In the genomic region with DNA sequence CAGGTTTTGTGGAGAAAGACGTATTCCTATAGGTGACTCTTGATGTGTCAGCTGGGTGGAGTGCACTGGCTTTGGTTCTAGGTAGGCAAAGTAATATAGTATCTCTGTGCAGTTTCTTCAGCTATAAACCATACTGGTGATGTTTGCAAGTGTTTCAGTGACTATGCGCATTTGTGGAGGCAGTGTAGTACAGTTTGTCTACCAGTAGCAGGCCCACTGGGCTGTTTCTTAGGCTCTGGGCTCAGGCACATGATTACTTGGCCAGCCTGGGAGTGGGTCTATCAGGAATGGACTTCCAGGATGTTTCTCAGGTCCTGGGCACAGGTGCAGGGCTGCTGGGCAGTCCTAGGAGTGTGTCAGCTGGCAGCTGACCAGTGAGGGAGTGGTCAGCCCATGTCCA, we compare ENCODE assay signal across 22 cellular contexts.
"Had no signal": no experiment of that assay in that cellular context is flagged by ENCODE, and none has a peak within 500 bp of the region (broad histone marks: within the 10 kb centered on the region; RNA-seq: fewer than 3 reads in every experiment).

No MANE protein-coding gene starts in this region.

- H3K4me1 ChIP-seq: lower lobe of right lung, pancreas, suprapubic skin had no signal

- H3K4me2 ChIP-seq: smooth muscle cell had no signal

- ATAC-seq: esophagus mucosa; left ventricle myocardium superior; naive thymus-derived CD8-positive, alpha-beta T cell; sciatic nerve had no signal

- H3K27me3 ChIP-seq: pancreas, suprapubic skin had no signal

- H3K27ac ChIP-seq: dorsolateral prefrontal cortex, lower lobe of right lung, pancreas, suprapubic skin had no signal

- DNase-seq: dorsolateral prefrontal cortex; effector CD4-positive, alpha-beta T cell; foreskin melanocyte; hypothalamus; immature natural killer cell; left ventricle myocardium superior; lower lobe of right lung; naive thymus-derived CD8-positive, alpha-beta T cell; nephron progenitor cell; occipital lobe; retina; stimulated activated CD4-positive, alpha-beta T cell treated with anti-CD3 and anti-CD28 coated beads, Interleukin-12 subunit alpha, Interleukin-12 subunit beta, amount 100 ng/mL, for 4 hours; stimulated activated CD4-positive, alpha-beta T cell treated with anti-CD3 and anti-CD28 coated beads, Interleukin-1b, Interleukin-23, amount 100 ng/mL, for 48 hours; stimulated activated CD4-positive, alpha-beta T cell treated with anti-CD3 and anti-CD28 coated beads, Interleukin-4, amount 100 ng/mL, for 1 hour; stimulated activated CD8-positive, alpha-beta memory T cell treated with anti-CD3 and anti-CD28 coated beads, Interleukin-4, amount 100 ng/mL, for 48 hours; stimulated activated naive CD4-positive, alpha-beta T cell; stimulated activated naive CD8-positive, alpha-beta T cell treated with anti-CD3 and anti-CD28 coated beads, Interleukin-15, amount 100 ng/mL, for 72 hours had no signal

- H3K36me3 ChIP-seq: lower lobe of right lung, pancreas, suprapubic skin had no signal

- H3K9me3 ChIP-seq: lower lobe of right lung, pancreas, suprapubic skin had no signal

- H3K4me3 ChIP-seq: dorsolateral prefrontal cortex, lower lobe of right lung, pancreas, smooth muscle cell, suprapubic skin had no signal
